In the genomic region with DNA sequence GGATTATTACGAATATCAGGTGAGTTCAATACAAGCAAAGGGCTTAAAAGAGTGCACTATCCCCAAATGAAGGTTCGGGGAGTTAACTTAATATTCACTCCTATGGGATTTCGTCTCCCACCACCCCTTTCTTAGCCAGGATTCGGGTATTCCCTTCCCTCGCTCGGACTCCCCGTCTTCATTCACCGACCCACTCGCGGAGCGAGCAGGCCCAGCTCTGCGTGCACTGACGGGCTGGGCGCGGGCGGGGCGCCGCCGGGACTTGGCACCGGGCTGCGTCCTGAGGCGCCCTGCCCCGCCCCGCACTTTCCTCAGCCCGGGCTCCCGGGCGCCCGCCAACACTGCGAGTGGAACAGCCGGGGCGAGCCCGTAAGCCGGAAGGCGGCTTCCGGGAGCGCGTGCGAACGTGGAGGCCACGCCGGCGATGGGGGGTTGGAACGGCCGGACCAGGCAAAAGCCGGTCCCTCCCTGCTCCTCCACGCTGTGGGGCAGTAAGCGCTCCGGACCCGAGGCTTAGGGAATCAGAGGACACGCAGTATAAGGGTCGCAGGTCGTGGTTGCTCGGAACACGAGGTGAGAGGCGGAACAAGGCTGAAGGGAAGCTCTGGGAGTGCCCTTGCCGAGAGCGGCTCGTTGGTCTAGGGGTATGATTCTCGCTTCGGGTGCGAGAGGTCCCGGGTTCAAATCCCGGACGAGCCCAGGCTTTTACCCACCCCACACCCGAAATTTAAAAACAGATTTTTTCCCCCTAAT, we compare ENCODE assay signal across 8 cellular contexts. TPM values are rescaled to one million over a fixed set of nuclear protein-coding genes. Genes with fewer than 3 reads are reported as not detected.
A peak's percentile ranks its signal among the peaks of the same experiment; 100 is the strongest.
DNase-seq lines count a peak whose midpoint lies in the region; ATAC-seq and TF ChIP-seq lines count a peak whose summit lies in the region.

No MANE protein-coding gene starts in this region.

- 0 out of 2 replicates have a peak, but pooled peaks cover 7% of the 10 kb centered on the region for H3F3A ChIP-seq in OCI-LY1 (ENCODE audit: insufficient read depth, low read length)

- H3K4me2 ChIP-seq in OCI-LY1 (ENCODE audit: low read length) = peak overlapping the region; percentile 78

- peak overlapping the region; percentile 81 for H3K4me3 ChIP-seq in OCI-LY1 (ENCODE audit: low read depth, low read length, poor library complexity, severe bottlenecking)
- H3K4me3 ChIP-seq in epithelial cell of proximal tubule (ENCODE audit: low read depth, low read length) = peak overlapping the region; percentile 89
- peak overlapping the region; percentile 72 to 81 for H3K4me3 ChIP-seq in muscle layer of colon (ENCODE audit: low read depth in 1 of 2, low read length in 2 of 2)

- H3K9me3 ChIP-seq in OCI-LY1 (ENCODE audit: low read length) (no peaks in the 10 kb centered on the region), muscle layer of colon (ENCODE audit: low read length) (no peaks in the 10 kb centered on the region)

- ATAC-seq in GM21528 (IDR thresholded peaks at IDR 0.05; ENCODE audit: low FRiP score, unreplicated experiment) = peak; percentile 58

- no peaks in the 10 kb centered on the region for H3K9me2 ChIP-seq in OCI-LY1 (ENCODE audit: low read depth, low read length)

- H3K27ac ChIP-seq in OCI-LY1 (ENCODE audit: low read depth, low read length, poor library complexity, severe bottlenecking) (peak overlapping the region; percentile 87), muscle layer of colon (ENCODE audit: low read depth, low read length) (peak overlapping the region; percentile 88)

- H3K36me3 ChIP-seq in OCI-LY1 (ENCODE audit: insufficient read depth, low read length) (no peaks in the 10 kb centered on the region), muscle layer of colon (ENCODE audit: insufficient read depth, low read length) (no peaks in the 10 kb centered on the region)

- H3K27me3 ChIP-seq in OCI-LY1 (ENCODE audit: insufficient read depth, low read length) = no peaks in the 10 kb centered on the region
- no peaks in the 10 kb centered on the region for H3K27me3 ChIP-seq in muscle layer of colon (ENCODE audit: control insufficient read depth in 1 of 2, insufficient read depth in 2 of 2, low read length in 2 of 2)

- no peaks in the 10 kb centered on the region for H4K20me1 ChIP-seq in OCI-LY1 (ENCODE audit: insufficient read depth, low read length)

- no peak overlapping the region for H2AFZ ChIP-seq in OCI-LY1 (ENCODE audit: low read length)

- H3K9ac ChIP-seq in OCI-LY1 (ENCODE audit: low read length) (peak overlapping the region; percentile 76), muscle layer of colon (ENCODE audit: low read length) (peak overlapping the region; percentile 79)

- TF ChIP-seq CTCF in OCI-LY1 (IDR thresholded peaks at IDR 0.05; ENCODE audit: low read length) = no peak
- no peak for TF ChIP-seq CTCF in epithelial cell of proximal tubule (conservative IDR thresholded peaks at IDR 0.05; ENCODE audit: low read depth, low read length)

- peak; percentile 45 for DNase-seq in DMS 273 treated with DMSO at 0.1 percent for 48 hours (lab: John Stamatoyannopoulos, UW)
- peak; percentile 34 for DNase-seq in HuH-7.5 (ENCODE audit: low spot score)
- DNase-seq in activated T-cell treated with anti-CD3 and anti-CD28 coated beads for 4 hours = peak; percentile 98
- DNase-seq in epithelial cell of proximal tubule (ENCODE audit: low read depth) = no peak
- DNase-seq in stimulated activated CD8-positive, alpha-beta memory T cell treated with anti-CD3 and anti-CD28 coated beads, Interleukin-7, amount 100 ng/mL, for 1 hour (ENCODE audit: low read depth in 2 of 2) = peak; percentile 80 to 88

- peaks cover 32% of the 10 kb centered on the region for H3K4me1 ChIP-seq in OCI-LY1 (ENCODE audit: insufficient read depth, low read length, severe bottlenecking)
- H3K4me1 ChIP-seq in muscle layer of colon (ENCODE audit: insufficient read depth, low read length) = no peaks in the 10 kb centered on the region

- H3K79me2 ChIP-seq in OCI-LY1 (ENCODE audit: insufficient read depth, low read length) = no peaks in the 10 kb centered on the region

RNA-seq across cellular contexts. Expression of a gene that starts 7.5 kb away (rescaled TPM):
- 43.0 and 66.8 TPM in 2 replicates for total RNA-seq in epithelial cell of proximal tubule
